In the genomic region with DNA sequence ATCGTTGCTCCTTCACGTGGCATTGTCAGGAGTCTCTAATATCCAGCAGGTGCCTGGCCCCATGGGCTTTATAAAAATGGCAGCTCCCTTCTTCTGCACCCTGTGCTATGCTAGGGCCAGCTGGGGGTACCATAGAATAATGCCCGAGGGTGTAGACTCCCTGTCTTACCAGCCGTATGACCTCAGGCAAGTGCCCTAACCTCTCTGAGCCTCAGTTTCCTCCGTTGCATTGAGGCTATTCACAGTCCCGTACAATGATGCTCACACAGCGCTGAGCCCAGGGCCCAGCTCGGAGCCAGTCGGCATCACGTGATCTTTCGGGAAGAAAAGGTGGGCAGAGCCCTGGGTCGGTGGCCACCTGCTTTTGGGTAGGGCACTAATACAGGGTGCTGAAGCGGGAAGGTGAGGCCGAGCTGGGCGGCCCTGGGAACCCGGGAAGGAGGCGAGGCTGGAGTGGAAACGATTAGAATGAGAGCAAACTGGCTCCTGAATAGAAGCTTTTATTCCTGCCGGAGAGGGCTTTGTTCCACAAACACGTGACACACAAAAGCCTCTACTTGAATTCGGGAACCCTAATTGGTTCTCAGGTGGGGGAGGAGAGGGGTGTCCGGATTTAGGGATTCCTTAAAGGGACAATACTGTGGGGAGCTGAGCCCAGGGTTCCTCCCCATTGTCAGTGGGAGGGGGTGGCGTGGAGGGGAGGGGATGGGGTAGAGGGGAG, we compare ENCODE assay signal across 1 cellular context.
TF ChIP-seq lines count a peak whose summit lies in the region.

No MANE protein-coding gene starts in this region.

TF ChIP-seq in WTC11, 78 proteins besides CTCF, POLR2A, EP300 and RAD21 (continued from another document):
- TF ChIP-seq ZBTB21 (CRISPR knock-in tag; IDR thresholded peaks at IDR 0.05; ENCODE audit: borderline replicate concordance) (no peak), NR1H2 (CRISPR knock-in tag; IDR thresholded peaks at IDR 0.05) (no peak), FOXP1 (CRISPR knock-in tag; IDR thresholded peaks at IDR 0.05; ENCODE audit: borderline replicate concordance) (no peak; the same call in 1 of the 2 replicates), ZNF232 (CRISPR knock-in tag; IDR thresholded peaks at IDR 0.05) (no peak)
- TF ChIP-seq, protein P1, sequence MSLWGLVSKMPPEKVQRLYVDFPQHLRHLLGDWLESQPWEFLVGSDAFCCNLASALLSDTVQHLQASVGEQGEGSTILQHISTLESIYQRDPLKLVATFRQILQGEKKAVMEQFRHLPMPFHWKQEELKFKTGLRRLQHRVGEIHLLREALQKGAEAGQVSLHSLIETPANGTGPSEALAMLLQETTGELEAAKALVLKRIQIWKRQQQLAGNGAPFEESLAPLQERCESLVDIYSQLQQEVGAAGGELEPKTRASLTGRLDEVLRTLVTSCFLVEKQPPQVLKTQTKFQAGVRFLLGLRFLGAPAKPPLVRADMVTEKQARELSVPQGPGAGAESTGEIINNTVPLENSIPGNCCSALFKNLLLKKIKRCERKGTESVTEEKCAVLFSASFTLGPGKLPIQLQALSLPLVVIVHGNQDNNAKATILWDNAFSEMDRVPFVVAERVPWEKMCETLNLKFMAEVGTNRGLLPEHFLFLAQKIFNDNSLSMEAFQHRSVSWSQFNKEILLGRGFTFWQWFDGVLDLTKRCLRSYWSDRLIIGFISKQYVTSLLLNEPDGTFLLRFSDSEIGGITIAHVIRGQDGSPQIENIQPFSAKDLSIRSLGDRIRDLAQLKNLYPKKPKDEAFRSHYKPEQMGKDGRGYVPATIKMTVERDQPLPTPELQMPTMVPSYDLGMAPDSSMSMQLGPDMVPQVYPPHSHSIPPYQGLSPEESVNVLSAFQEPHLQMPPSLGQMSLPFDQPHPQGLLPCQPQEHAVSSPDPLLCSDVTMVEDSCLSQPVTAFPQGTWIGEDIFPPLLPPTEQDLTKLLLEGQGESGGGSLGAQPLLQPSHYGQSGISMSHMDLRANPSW (CRISPR knock-in tag; conservative IDR thresholded peaks at IDR 0.05; ENCODE audit: low read depth): no peak
- TF ChIP-seq, protein P2, sequence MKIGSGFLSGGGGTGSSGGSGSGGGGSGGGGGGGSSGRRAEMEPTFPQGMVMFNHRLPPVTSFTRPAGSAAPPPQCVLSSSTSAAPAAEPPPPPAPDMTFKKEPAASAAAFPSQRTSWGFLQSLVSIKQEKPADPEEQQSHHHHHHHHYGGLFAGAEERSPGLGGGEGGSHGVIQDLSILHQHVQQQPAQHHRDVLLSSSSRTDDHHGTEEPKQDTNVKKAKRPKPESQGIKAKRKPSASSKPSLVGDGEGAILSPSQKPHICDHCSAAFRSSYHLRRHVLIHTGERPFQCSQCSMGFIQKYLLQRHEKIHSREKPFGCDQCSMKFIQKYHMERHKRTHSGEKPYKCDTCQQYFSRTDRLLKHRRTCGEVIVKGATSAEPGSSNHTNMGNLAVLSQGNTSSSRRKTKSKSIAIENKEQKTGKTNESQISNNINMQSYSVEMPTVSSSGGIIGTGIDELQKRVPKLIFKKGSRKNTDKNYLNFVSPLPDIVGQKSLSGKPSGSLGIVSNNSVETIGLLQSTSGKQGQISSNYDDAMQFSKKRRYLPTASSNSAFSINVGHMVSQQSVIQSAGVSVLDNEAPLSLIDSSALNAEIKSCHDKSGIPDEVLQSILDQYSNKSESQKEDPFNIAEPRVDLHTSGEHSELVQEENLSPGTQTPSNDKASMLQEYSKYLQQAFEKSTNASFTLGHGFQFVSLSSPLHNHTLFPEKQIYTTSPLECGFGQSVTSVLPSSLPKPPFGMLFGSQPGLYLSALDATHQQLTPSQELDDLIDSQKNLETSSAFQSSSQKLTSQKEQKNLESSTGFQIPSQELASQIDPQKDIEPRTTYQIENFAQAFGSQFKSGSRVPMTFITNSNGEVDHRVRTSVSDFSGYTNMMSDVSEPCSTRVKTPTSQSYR (CRISPR knock-in tag; IDR thresholded peaks at IDR 0.05): no peak
- TF ChIP-seq, protein P3, sequence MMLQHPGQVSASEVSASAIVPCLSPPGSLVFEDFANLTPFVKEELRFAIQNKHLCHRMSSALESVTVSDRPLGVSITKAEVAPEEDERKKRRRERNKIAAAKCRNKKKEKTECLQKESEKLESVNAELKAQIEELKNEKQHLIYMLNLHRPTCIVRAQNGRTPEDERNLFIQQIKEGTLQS (CRISPR knock-in tag; conservative IDR thresholded peaks at IDR 0.05): no peak
